In genomic region chr3:195458188-195458800, GRCh38 we compare ENCODE assay signal across 1 cellular context.
TF ChIP-seq lines count a peak whose summit lies in the region.

No MANE protein-coding gene starts in this region.

TF ChIP-seq in GM23338, 12 proteins besides CTCF, POLR2A, EP300 and RAD21 (continued from another document):
- TF ChIP-seq, protein P1, sequence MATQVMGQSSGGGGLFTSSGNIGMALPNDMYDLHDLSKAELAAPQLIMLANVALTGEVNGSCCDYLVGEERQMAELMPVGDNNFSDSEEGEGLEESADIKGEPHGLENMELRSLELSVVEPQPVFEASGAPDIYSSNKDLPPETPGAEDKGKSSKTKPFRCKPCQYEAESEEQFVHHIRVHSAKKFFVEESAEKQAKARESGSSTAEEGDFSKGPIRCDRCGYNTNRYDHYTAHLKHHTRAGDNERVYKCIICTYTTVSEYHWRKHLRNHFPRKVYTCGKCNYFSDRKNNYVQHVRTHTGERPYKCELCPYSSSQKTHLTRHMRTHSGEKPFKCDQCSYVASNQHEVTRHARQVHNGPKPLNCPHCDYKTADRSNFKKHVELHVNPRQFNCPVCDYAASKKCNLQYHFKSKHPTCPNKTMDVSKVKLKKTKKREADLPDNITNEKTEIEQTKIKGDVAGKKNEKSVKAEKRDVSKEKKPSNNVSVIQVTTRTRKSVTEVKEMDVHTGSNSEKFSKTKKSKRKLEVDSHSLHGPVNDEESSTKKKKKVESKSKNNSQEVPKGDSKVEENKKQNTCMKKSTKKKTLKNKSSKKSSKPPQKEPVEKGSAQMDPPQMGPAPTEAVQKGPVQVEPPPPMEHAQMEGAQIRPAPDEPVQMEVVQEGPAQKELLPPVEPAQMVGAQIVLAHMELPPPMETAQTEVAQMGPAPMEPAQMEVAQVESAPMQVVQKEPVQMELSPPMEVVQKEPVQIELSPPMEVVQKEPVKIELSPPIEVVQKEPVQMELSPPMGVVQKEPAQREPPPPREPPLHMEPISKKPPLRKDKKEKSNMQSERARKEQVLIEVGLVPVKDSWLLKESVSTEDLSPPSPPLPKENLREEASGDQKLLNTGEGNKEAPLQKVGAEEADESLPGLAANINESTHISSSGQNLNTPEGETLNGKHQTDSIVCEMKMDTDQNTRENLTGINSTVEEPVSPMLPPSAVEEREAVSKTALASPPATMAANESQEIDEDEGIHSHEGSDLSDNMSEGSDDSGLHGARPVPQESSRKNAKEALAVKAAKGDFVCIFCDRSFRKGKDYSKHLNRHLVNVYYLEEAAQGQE (IDR thresholded peaks at IDR 0.05; ENCODE audit: unreplicated experiment), result no peak
- TF ChIP-seq ZNF462 (CRISPR knock-in tag; IDR thresholded peaks at IDR 0.05) (no peak), EZH2 (IDR thresholded peaks at IDR 0.05; ENCODE audit: low read depth, unreplicated experiment) (no peak)
